In genomic region chr1:145987926-145988325, GRCh38 we compare ENCODE assay signal across 17 cellular contexts. TPM values are rescaled to one million over a fixed set of nuclear protein-coding genes. Genes with fewer than 3 reads are reported as not detected.
DNase-seq lines count a peak whose midpoint lies in the region; ATAC-seq, FAIRE-seq and TF ChIP-seq lines count a peak whose summit lies in the region.
"Had no signal": no experiment of that assay in that cellular context is flagged by ENCODE, and none has a peak within 500 bp of the region (broad histone marks: within the 10 kb centered on the region; RNA-seq: fewer than 3 reads in every experiment).

No MANE protein-coding gene starts in this region.

- FAIRE-seq in GM12878 (lab: Jason Lieb, UNC): no peak
- FAIRE-seq: islet of Langerhans had no signal

- peaks cover 23% of the 10 kb centered on the region for H3K36me3 Mint-ChIP-seq in nephron (ENCODE audit: low read depth)

- TF ChIP-seq CTCF in heart right ventricle (IDR thresholded peaks at IDR 0.05) (no peak), GM12878 (IDR thresholded peaks at IDR 0.05 in 2 of 3, conservative IDR thresholded peaks at IDR 0.05 in 1 of 3; ENCODE audit: control insufficient read depth in 2 of 3, extremely low read depth in 1 of 3, insufficient read depth in 1 of 3, low read depth in 3 of 3, low read length in 3 of 3) (no peak), nephron (IDR thresholded peaks at IDR 0.05; ENCODE audit: unreplicated experiment in 3 of 3) (no peak), upper lobe of right lung (IDR thresholded peaks at IDR 0.05) (no peak)

- H3K79me2 ChIP-seq in GM12878 (ENCODE audit: control insufficient read depth, insufficient read depth, low read length): no peaks in the 10 kb centered on the region

- SMC1A ChIA-PET in GM12878 (lab: Charles Lee; ENCODE audit: uncharacterized antibody, unreplicated experiment): interaction anchor here (1.9 to 12.5 kb wide), 3 partner anchors 8 to 19 kb away, joined by 5 to 244 read pairs (median 6); no protein-coding TSS in a partner anchor

- TF ChIP-seq RAD21 in GM12878 (IDR thresholded peaks at IDR 0.05; ENCODE audit: insufficient read depth, low read depth, low read length): no peak

- H3K9ac ChIP-seq in GM12878 (ENCODE audit: control insufficient read depth, insufficient read depth, low read length): no peak overlapping the region

- BruUV-seq in GM12878 (replicated peaks; lab: Mats Ljungman, UMichigan): no TSS peak

- no peak for TF ChIP-seq POLR2A in GM12878 (IDR thresholded peaks at IDR 0.05; ENCODE audit: low read depth, low read length)
- no peak for TF ChIP-seq POLR2A in erythroblast (IDR thresholded peaks at IDR 0.05; ENCODE audit: low read length)

- 94 to 100% methylated on average over 1 of the region's 1 CpG for whole genome bisulfite sequencing in heart right ventricle, 2 donors
- WGBS in GM12878 (ENCODE audit: insufficient coverage, insufficient replicate concordance, low lambda C conversion rate, missing lambda C conversion rate): 100% methylated on average over 1 of the region's 1 CpG

- H3K9me3 ChIP-seq in heart right ventricle (no peaks in the 10 kb centered on the region), GM12878 (replicated peaks; ENCODE audit: control insufficient read depth, insufficient read depth, low read length) (no peaks in the 10 kb centered on the region), upper lobe of right lung (no peaks in the 10 kb centered on the region)

- H3K27ac ChIP-seq in heart right ventricle (peak overlapping the region in 9 of 10 donors; percentile 8 to 97 (median 95)), GM12878 (ENCODE audit: control insufficient read depth, insufficient read depth) (no peak overlapping the region), upper lobe of right lung (peak overlapping the region; percentile 32)

- H3K27me3 ChIP-seq in heart right ventricle: no peaks in the 10 kb centered on the region
- H3K27me3 ChIP-seq in GM12878 (replicated peaks in 1 of 2; ENCODE audit: control insufficient read depth in 2 of 2, insufficient read depth in 2 of 2, low read length in 1 of 2): no peaks in the 10 kb centered on the region
- H3K27me3 ChIP-seq in upper lobe of right lung: no peaks in the 10 kb centered on the region

- TF ChIP-seq EP300 in GM12878 (IDR thresholded peaks at IDR 0.05; ENCODE audit: borderline replicate concordance in 1 of 2, control insufficient read depth in 1 of 2, low read depth in 2 of 2, low read length in 2 of 2): no peak

- in situ Hi-C loops in GM12878 (cut with MboI): no loop called here

- H3K4me3 ChIP-seq in heart right ventricle (no peak overlapping the region), GM12878 (no peak overlapping the region), upper lobe of right lung (no peak overlapping the region)

- CTCF ChIA-PET in GM12878 (lab: Yijun Ruan, JAX): interaction anchor here (1.0 to 12.2 kb wide), 2 partner anchors 8 to 19 kb away, joined by 3 to 196 read pairs; no protein-coding TSS in a partner anchor

- DNase-seq in heart right ventricle: no peak
- no peak for DNase-seq in Right ventricle myocardium superior
- DNase-seq in GM12878 (ENCODE audit: low read depth, low spot score): no peak
- no peak for DNase-seq in upper lobe of right lung
- DNase-seq in cerebellum (ENCODE audit: low spot score): no peak
- no peak for DNase-seq in H4 (ENCODE audit: low spot score)
- DNase-seq in erythroblast (lab: John Stamatoyannopoulos, UW): no peak
- DNase-seq: activated gamma-delta T cell treated with Interleukin-2 at 50 U/mL for 16 hours; central memory CD4-positive, alpha-beta T cell; DMS153; GOT3; NCI-H2081 treated with DMSO at 0.1 percent for 48 hours; NCI-H748 treated with DMSO at 0.1 percent for 48 hours had no signal

- H3K4me3 Mint-ChIP-seq in nephron: no peak overlapping the region

- no peak for ATAC-seq in heart right ventricle
- ATAC-seq in Right ventricle myocardium superior (ENCODE audit: poor library complexity): no peak
- no peak for ATAC-seq in GM12878
- no peak for ATAC-seq in upper lobe of right lung

- RAD21 ChIA-PET in GM12878 (lab: Charles Lee; ENCODE audit: unreplicated experiment): interaction anchor here (1.0 to 1.9 kb wide), 2 partner anchors 9 to 19 kb away, joined by 3 to 15 read pairs; no protein-coding TSS in a partner anchor

- H3K9me3 Mint-ChIP-seq in nephron: no peaks in the 10 kb centered on the region

- POLR2A ChIA-PET in GM12878 (lab: Charles Lee): interaction anchor here (0.6 to 7.2 kb wide), 4 partner anchors 9 to 50 kb away, joined by 3 to 61 read pairs (median 7); no protein-coding TSS in a partner anchor

- peak overlapping the region in 2 of 3 experiments; percentile 73 to 76 for H3K27ac Mint-ChIP-seq in nephron

- no peaks in the 10 kb centered on the region for H3K27me3 Mint-ChIP-seq in nephron (ENCODE audit: low read depth)

- no peaks in the 10 kb centered on the region for H4K20me1 ChIP-seq in GM12878 (ENCODE audit: control insufficient read depth, insufficient read depth)

- H3K4me1 Mint-ChIP-seq in nephron: peaks cover 64% of the 10 kb centered on the region

- peak overlapping the region; percentile 15; the same call in 1 of the 2 replicates for H2AFZ ChIP-seq in GM12878 (ENCODE audit: control insufficient read depth, low read depth, low read length)

- intact Hi-C loops in heart right ventricle (cut with DNase I): no loop called here
- intact Hi-C loops in Right ventricle myocardium superior (cut with DNase I): no loop called here
- intact Hi-C loops in GM12878 (cut with micrococcal nuclease; ENCODE audit: unreplicated experiment): no loop called here
- intact Hi-C loops in upper lobe of right lung (cut with DNase I): no loop called here

- H3K4me2 ChIP-seq in GM12878 (ENCODE audit: control insufficient read depth, insufficient read depth): no peak overlapping the region

- H3K4me1 ChIP-seq in heart right ventricle (peaks cover 23 to 93% (median 62%) of the 10 kb centered on the region in 9 donors), GM12878 (ENCODE audit: control insufficient read depth, insufficient read depth, low read length) (peaks cover 11% of the 10 kb centered on the region), upper lobe of right lung (peaks cover 55% of the 10 kb centered on the region)

- H3K36me3 ChIP-seq in heart right ventricle (peaks cover 0 to 10% (median 9%) of the 10 kb centered on the region in 9 donors), GM12878 (ENCODE audit: control insufficient read depth in 2 of 2, insufficient read depth in 2 of 2, low read length in 1 of 2) (no peaks in the 10 kb centered on the region), upper lobe of right lung (peaks cover 9% of the 10 kb centered on the region)

RNA-seq across cellular contexts. Expression of gene TXNIP, which starts 8.5 kb away (rescaled TPM):
- total RNA-seq in heart right ventricle (1,000 to 10,000 TPM in 2 of 10 donors, 100 to 1,000 TPM in 8; 544 to 1,142 (median 777) TPM), Right ventricle myocardium superior (980 TPM), GM12878 (2014; rRNA removed) (133 and 171 TPM in 2 replicates), GM12878 (2014; rRNA removed; fragmentation: Illumina TruSeq; extraction: Trizol) (110 and 121 TPM in 2 replicates), GM12878 (2021) (106 and 115 TPM in 2 replicates), upper lobe of right lung (945 TPM), cerebellum (147 TPM)
- polyA plus RNA-seq in heart right ventricle (100 to 1,000 TPM; 231 to 681 TPM), GM12878 (2011; rRNA removed) (132 and 154 TPM in 2 replicates), GM12878 (2014; fragmentation: Illumina TruSeq; extraction: Trizol) (130 and 182 TPM in 2 replicates), GM12878 (2014; fragmentation: Nextera tagmentation; extraction: Ambion mirVana) (10 to 100 TPM; 48.7 to 75.5 TPM), GM12878 (2014; rRNA removed) (84.1 and 108 TPM in 2 replicates), GM12878 (2016; fragmentation: Nextera tagmentation; extraction: Ambion mirVana) (10 to 100 TPM; 76.6 to 82.9 TPM)
- total RNA-seq in GM12878 (2013; cell fraction: nucleolus; rRNA removed): 199 and 208 TPM in 2 replicates
- polyA plus RNA-seq in GM12878 (2011; ENCODE audit: low read depth): 102 TPM
- polyA plus RNA-seq in GM12878 (2011; cell fraction: cytosol; rRNA removed): 73.1 TPM in 2 replicates
- polyA plus RNA-seq in GM12878 (2011; cell fraction: nucleus; rRNA removed): 99.6 and 193 TPM in 2 replicates
- polyA plus RNA-seq in GM12878 (2012): 90.6 and 113 TPM in 2 replicates
- polyA minus RNA-seq in GM12878 (2011; rRNA and poly(A)+ RNA removed): 209 and 224 TPM in 2 replicates
- polyA minus RNA-seq in GM12878 (2011; cell fraction: cytosol; rRNA and poly(A)+ RNA removed): 42.0 and 48.2 TPM in 2 replicates
- 177 and 219 TPM in 2 replicates for polyA minus RNA-seq in GM12878 (2011; cell fraction: nucleus; rRNA and poly(A)+ RNA removed)
- 101 and 102 TPM in 2 replicates for total RNA-seq in H4 (2014; rRNA removed; shearing (Covaris generic))

RNA-seq across cellular contexts. Expression of gene POLR3GL, which starts 23.4 kb away (rescaled TPM):
- 10 to 100 TPM; 30.9 to 44.7 (median 38.5) TPM for total RNA-seq in heart right ventricle
- polyA plus RNA-seq in heart right ventricle: 10 to 100 TPM; 44.2 to 64.5 TPM
- total RNA-seq in Right ventricle myocardium superior: 49.2 TPM
- total RNA-seq in GM12878 (2013; cell fraction: nucleolus; rRNA removed): 3.8 and 7.0 TPM in 2 replicates
- total RNA-seq in GM12878 (2014; rRNA removed): 19.5 and 20.4 TPM in 2 replicates
- total RNA-seq in GM12878 (2014; rRNA removed; fragmentation: Illumina TruSeq; extraction: Trizol): 33.2 and 35.1 TPM in 2 replicates
- total RNA-seq in GM12878 (2021): 17.3 and 18.4 TPM in 2 replicates
- polyA plus RNA-seq in GM12878 (2011; ENCODE audit: low read depth): 15.9 TPM
- 21.8 and 29.7 TPM in 2 replicates for polyA plus RNA-seq in GM12878 (2011; rRNA removed)
- polyA plus RNA-seq in GM12878 (2011; cell fraction: cytosol; rRNA removed): 11.7 and 13.1 TPM in 2 replicates
- polyA plus RNA-seq in GM12878 (2011; cell fraction: nucleus; rRNA removed): 9.6 and 9.7 TPM in 2 replicates
- polyA plus RNA-seq in GM12878 (2012): 26.4 and 27.6 TPM in 2 replicates
- 40.8 and 57.7 TPM in 2 replicates for polyA plus RNA-seq in GM12878 (2014; fragmentation: Illumina TruSeq; extraction: Trizol)
- 10 to 100 TPM; 12.8 to 25.5 TPM for polyA plus RNA-seq in GM12878 (2014; fragmentation: Nextera tagmentation; extraction: Ambion mirVana)
- polyA plus RNA-seq in GM12878 (2014; rRNA removed): 23.9 and 27.6 TPM in 2 replicates
- 10 to 100 TPM; 39.6 to 47.0 TPM for polyA plus RNA-seq in GM12878 (2016; fragmentation: Nextera tagmentation; extraction: Ambion mirVana)
- polyA minus RNA-seq in GM12878 (2011; rRNA and poly(A)+ RNA removed): 6.7 and 9.0 TPM in 2 replicates
- 2.7 and 2.8 TPM in 2 replicates for polyA minus RNA-seq in GM12878 (2011; cell fraction: cytosol; rRNA and poly(A)+ RNA removed)
- polyA minus RNA-seq in GM12878 (2011; cell fraction: nucleus; rRNA and poly(A)+ RNA removed): 2.4 and 3.3 TPM in 2 replicates
- total RNA-seq in upper lobe of right lung: 21.4 TPM
- total RNA-seq in cerebellum: 5.7 TPM
- total RNA-seq in H4 (2014; rRNA removed; shearing (Covaris generic)): 16.9 and 21.2 TPM in 2 replicates

RNA-seq across cellular contexts. Expression of gene ANKRD34A, which starts 23.6 kb away (rescaled TPM):
- total RNA-seq in heart right ventricle (1 to 10 TPM in 6 of 10 donors, under 1 TPM in 4; 0.66 to 1.5 (median 1.0) TPM), Right ventricle myocardium superior (0.59 TPM), GM12878 (2014; rRNA removed) (1.7 and 2.7 TPM in 2 replicates), GM12878 (2014; rRNA removed; fragmentation: Illumina TruSeq; extraction: Trizol) (0.72 and 0.97 TPM in 2 replicates), GM12878 (2021) (3.5 and 5.2 TPM in 2 replicates), upper lobe of right lung (0.69 TPM), cerebellum (1.1 TPM)
- polyA plus RNA-seq in heart right ventricle (1 to 10 TPM in 1 of 2 donors, under 1 TPM in 1; 0.88 to 1.7 TPM), GM12878 (2011; rRNA removed) (1.6 and 1.8 TPM in 2 replicates), GM12878 (2014; fragmentation: Illumina TruSeq; extraction: Trizol) (1.0 and 1.8 TPM in 2 replicates), GM12878 (2014; fragmentation: Nextera tagmentation; extraction: Ambion mirVana) (under 1 TPM; 0.40 to 0.42 TPM), GM12878 (2014; rRNA removed) (2.5 and 3.5 TPM in 2 replicates), GM12878 (2016; fragmentation: Nextera tagmentation; extraction: Ambion mirVana) (1 to 10 TPM in 1 of 2 experiments, under 1 TPM in 1; 0.83 to 1.5 TPM)
- 3.1 and 3.3 TPM in 2 replicates for total RNA-seq in GM12878 (2013; cell fraction: nucleolus; rRNA removed)
- polyA plus RNA-seq in GM12878 (2011; ENCODE audit: low read depth): 0.79 TPM
- polyA plus RNA-seq in GM12878 (2011; cell fraction: cytosol; rRNA removed): 1.6 and 2.1 TPM in 2 replicates
- polyA plus RNA-seq in GM12878 (2011; cell fraction: nucleus; rRNA removed): 6.0 and 6.1 TPM in 2 replicates
- polyA plus RNA-seq in GM12878 (2012): 0.89 and 1.5 TPM in 2 replicates
- 1.6 and 2.1 TPM in 2 replicates for polyA minus RNA-seq in GM12878 (2011; rRNA and poly(A)+ RNA removed)
- 0.94 and 4.0 TPM in 2 replicates for polyA minus RNA-seq in GM12878 (2011; cell fraction: cytosol; rRNA and poly(A)+ RNA removed)
- polyA minus RNA-seq in GM12878 (2011; cell fraction: nucleus; rRNA and poly(A)+ RNA removed): 2.3 and 4.4 TPM in 2 replicates
- total RNA-seq in H4 (2014; rRNA removed; shearing (Covaris generic)): 0.54 and 0.70 TPM in 2 replicates

RNA-seq across cellular contexts. Expression of gene LIX1L, which starts 30.1 kb away (rescaled TPM):
- total RNA-seq in heart right ventricle (10 to 100 TPM; 21.2 to 30.0 (median 24.5) TPM), Right ventricle myocardium superior (22.9 TPM), GM12878 (2014; rRNA removed) (16.7 and 19.7 TPM in 2 replicates), GM12878 (2014; rRNA removed; fragmentation: Illumina TruSeq; extraction: Trizol) (13.9 and 15.2 TPM in 2 replicates), GM12878 (2021) (23.4 and 23.6 TPM in 2 replicates), upper lobe of right lung (32.8 TPM), cerebellum (27.1 TPM)
- polyA plus RNA-seq in heart right ventricle (1 to 10 TPM; 7.1 to 9.4 TPM), GM12878 (2011; rRNA removed) (48.2 and 53.1 TPM in 2 replicates), GM12878 (2014; fragmentation: Illumina TruSeq; extraction: Trizol) (18.4 and 20.0 TPM in 2 replicates), GM12878 (2014; fragmentation: Nextera tagmentation; extraction: Ambion mirVana) (10 to 100 TPM in 1 of 2 experiments, 1 to 10 TPM in 1; 5.5 to 12.2 TPM), GM12878 (2014; rRNA removed) (19.4 and 21.9 TPM in 2 replicates), GM12878 (2016; fragmentation: Nextera tagmentation; extraction: Ambion mirVana) (10 to 100 TPM in 1 of 2 experiments, 1 to 10 TPM in 1; 9.9 to 10.3 TPM)
- total RNA-seq in GM12878 (2013; cell fraction: nucleolus; rRNA removed): 6.9 and 7.7 TPM in 2 replicates
- 6.3 TPM for polyA plus RNA-seq in GM12878 (2011; ENCODE audit: low read depth)
- polyA plus RNA-seq in GM12878 (2011; cell fraction: cytosol; rRNA removed): 35.5 and 51.0 TPM in 2 replicates
- polyA plus RNA-seq in GM12878 (2011; cell fraction: nucleus; rRNA removed): 7.8 and 10.5 TPM in 2 replicates
- 9.9 and 10.2 TPM in 2 replicates for polyA plus RNA-seq in GM12878 (2012)
- polyA minus RNA-seq in GM12878 (2011; rRNA and poly(A)+ RNA removed): 24.7 and 26.5 TPM in 2 replicates
- polyA minus RNA-seq in GM12878 (2011; cell fraction: cytosol; rRNA and poly(A)+ RNA removed): 11.0 and 11.3 TPM in 2 replicates
- polyA minus RNA-seq in GM12878 (2011; cell fraction: nucleus; rRNA and poly(A)+ RNA removed): 2.7 and 4.4 TPM in 2 replicates
- 15.1 and 18.7 TPM in 2 replicates for total RNA-seq in H4 (2014; rRNA removed; shearing (Covaris generic))

RNA-seq across cellular contexts. Expression of gene HJV, which starts 33.6 kb away (rescaled TPM):
- total RNA-seq in heart right ventricle: 100 to 1,000 TPM in 1 of 10 donors, 10 to 100 TPM in 9; 26.8 to 115 (median 76.5) TPM
- 10 to 100 TPM in 1 of 2 donors, under 1 TPM in 1; 0.52 to 18.8 TPM for polyA plus RNA-seq in heart right ventricle
- 88.1 TPM for total RNA-seq in Right ventricle myocardium superior
- not detected in 2 replicates for total RNA-seq in GM12878 (2013; cell fraction: nucleolus; rRNA removed)
- total RNA-seq in GM12878 (2014; rRNA removed): 0.11 TPM in 1 of 2 replicates, not detected in the other
- total RNA-seq in GM12878 (2014; rRNA removed; fragmentation: Illumina TruSeq; extraction: Trizol): not detected in 2 replicates
- total RNA-seq in GM12878 (2021): not detected in 2 replicates
- polyA plus RNA-seq in GM12878 (2011; ENCODE audit: low read depth): not detected
- polyA plus RNA-seq in GM12878 (2011; rRNA removed): not detected in 2 replicates
- polyA plus RNA-seq in GM12878 (2011; cell fraction: cytosol; rRNA removed): not detected in 2 replicates
- not detected in 2 replicates for polyA plus RNA-seq in GM12878 (2011; cell fraction: nucleus; rRNA removed)
- polyA plus RNA-seq in GM12878 (2012): 0.08 TPM in 1 of 2 replicates, not detected in the other
- polyA plus RNA-seq in GM12878 (2014; fragmentation: Illumina TruSeq; extraction: Trizol): not detected in 2 replicates
- not detected for polyA plus RNA-seq in GM12878 (2014; fragmentation: Nextera tagmentation; extraction: Ambion mirVana)
- polyA plus RNA-seq in GM12878 (2014; rRNA removed): not detected in 2 replicates
- polyA plus RNA-seq in GM12878 (2016; fragmentation: Nextera tagmentation; extraction: Ambion mirVana): not detected
- not detected in 2 replicates for polyA minus RNA-seq in GM12878 (2011; rRNA and poly(A)+ RNA removed)
- not detected in 2 replicates for polyA minus RNA-seq in GM12878 (2011; cell fraction: cytosol; rRNA and poly(A)+ RNA removed)
- polyA minus RNA-seq in GM12878 (2011; cell fraction: nucleus; rRNA and poly(A)+ RNA removed): not detected in 2 replicates
- not detected for total RNA-seq in upper lobe of right lung
- not detected for total RNA-seq in cerebellum
- not detected in 2 replicates for total RNA-seq in H4 (2014; rRNA removed; shearing (Covaris generic))
- total RNA-seq: glomerular endothelial cell, renal cortical epithelial cell had no signal
